ENCODE assay signal across 26 cellular contexts in the genomic region with DNA sequence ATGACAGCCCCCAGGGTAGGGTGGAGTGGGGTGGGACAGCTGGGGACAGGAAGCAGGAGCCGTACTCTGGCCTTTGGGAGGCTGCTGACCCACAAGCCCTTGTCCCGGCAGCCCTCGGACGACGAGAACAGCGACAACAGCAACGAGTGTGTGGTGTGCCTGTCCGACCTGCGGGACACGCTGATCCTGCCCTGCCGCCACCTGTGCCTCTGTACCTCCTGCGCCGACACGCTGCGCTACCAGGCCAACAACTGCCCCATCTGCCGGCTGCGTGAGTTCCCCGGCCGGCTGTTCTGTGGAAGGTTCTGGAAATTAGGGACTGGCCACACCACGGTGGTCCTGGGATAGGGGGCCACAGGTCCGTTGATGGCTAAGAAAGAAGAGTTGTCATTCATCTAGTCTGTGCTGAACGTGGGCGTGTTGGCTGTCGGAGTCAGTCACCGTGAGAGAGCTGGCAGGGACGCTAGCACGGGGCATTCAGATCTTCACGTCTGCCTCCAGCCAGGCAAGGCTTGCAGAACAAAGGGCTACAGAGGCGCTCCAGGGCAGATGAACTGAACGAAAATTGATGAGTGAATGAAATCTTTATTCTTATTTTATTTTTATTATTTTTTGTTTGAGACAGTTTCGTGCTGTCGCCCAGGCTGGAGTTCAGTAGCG. TPM values are rescaled to one million over a fixed set of nuclear protein-coding genes. Genes with fewer than 3 reads are reported as not detected.
A peak's percentile ranks its signal among the peaks of the same experiment; 100 is the strongest.
DNase-seq lines count a peak whose midpoint lies in the region; ATAC-seq and TF ChIP-seq lines count a peak whose summit lies in the region.
"Had no signal": no experiment of that assay in that cellular context is flagged by ENCODE, and none has a peak within 500 bp of the region (broad histone marks: within the 10 kb centered on the region; RNA-seq: fewer than 3 reads in every experiment).

No MANE protein-coding gene starts in this region.

- CTCF ChIA-PET in RWPE1 (lab: Yijun Ruan, JAX): no interaction called here

- no peak overlapping the region for H4K91ac ChIP-seq in trophoblast cell (ENCODE audit: low read depth, low read length)

- H4K8ac ChIP-seq in trophoblast cell (ENCODE audit: low read depth, low read length): no peak overlapping the region

- no peak for DNase-seq in GM23338 (ENCODE audit: low spot score)
- DNase-seq in RWPE1 (ENCODE audit: low spot score): no peak
- DNase-seq in endodermal cell: no peak
- no peak for DNase-seq in trophoblast cell
- DNase-seq in GM13977 (ENCODE audit: low spot score): no peak
- no peak for DNase-seq in NCI-H2227 treated with DMSO at 0.1 percent for 48 hours (lab: John Stamatoyannopoulos, UW)
- DNase-seq in NCI-H774 (lab: John Stamatoyannopoulos, UW): no peak
- DNase-seq: activated naive CD8-positive, alpha-beta T cell treated with anti-CD3 and anti-CD28 coated beads for 36 hours; DMS 273 treated with DMSO at 0.1 percent for 48 hours; effector CD4-positive, alpha-beta T cell; erythroblast; foreskin fibroblast; Kasumi-1; left lung; NCI-H1694; NCI-H2171 treated with DMSO at 0.1 percent for 48 hours; NCI-H526; sigmoid colon; stimulated activated CD4-positive, alpha-beta T cell treated with anti-CD3 and anti-CD28 coated beads, Interleukin-15, amount 100 ng/mL, for 24 hours; stomach; transverse colon had no signal

- H3K9me3 Mint-ChIP-seq in GM23338 (no peaks in the 10 kb centered on the region), endodermal cell (no peaks in the 10 kb centered on the region)
- H3K9me3 Mint-ChIP-seq: activated naive CD8-positive, alpha-beta T cell treated with anti-CD3 and anti-CD28 coated beads for 36 hours; natural killer cell treated with Interleukin-12 subunit alpha and Interleukin-12 subunit beta and Interleukin-15 and Interleukin-18, amount 100 ng/mL, for 72 hours had no signal

- peaks cover 12% of the 10 kb centered on the region; the same call in 1 of the 2 replicates for H3F3A ChIP-seq in GM23338 (replicated peaks; ENCODE audit: low read depth)

- H3K27me3 ChIP-seq in GM23338 (ENCODE audit: insufficient read depth): no peaks in the 10 kb centered on the region
- no peaks in the 10 kb centered on the region for H3K27me3 ChIP-seq in endodermal cell (ENCODE audit: control insufficient read depth, insufficient read depth, low read length, poor library complexity, severe bottlenecking)
- no peaks in the 10 kb centered on the region for H3K27me3 ChIP-seq in trophoblast cell (ENCODE audit: insufficient read depth, low read length)
- H3K27me3 ChIP-seq: hepatocyte, left lung, sigmoid colon, SJSA1, stomach, transverse colon had no signal

- no peak overlapping the region for H3K14ac ChIP-seq in trophoblast cell (ENCODE audit: low read length)

- H3K9ac ChIP-seq in endodermal cell (ENCODE audit: extremely low read depth, low read length, poor library complexity, severe bottlenecking) (no peak overlapping the region), trophoblast cell (ENCODE audit: low read length) (peak overlapping the region; percentile 25)
- H3K9ac ChIP-seq: parathyroid adenoma had no signal

- 0 out of 2 replicates have a peak overlapping the region, but pooled peaks have one; percentile 23 for H3K27ac Mint-ChIP-seq in GM23338
- no peak overlapping the region for H3K27ac Mint-ChIP-seq in endodermal cell
- H3K27ac Mint-ChIP-seq: activated naive CD8-positive, alpha-beta T cell treated with anti-CD3 and anti-CD28 coated beads for 36 hours; natural killer cell treated with Interleukin-12 subunit alpha and Interleukin-12 subunit beta and Interleukin-15 and Interleukin-18, amount 100 ng/mL, for 72 hours had no signal

- H3K4me1 ChIP-seq in GM23338 (ENCODE audit: insufficient read depth) (no peaks in the 10 kb centered on the region), endodermal cell (ENCODE audit: control insufficient read depth, insufficient read depth, low read length) (no peaks in the 10 kb centered on the region), trophoblast cell (ENCODE audit: control insufficient read depth in 1 of 2, insufficient read depth in 2 of 2, low read length in 2 of 2) (peaks cover 12 to 17% of the 10 kb centered on the region in 2 experiments)
- H3K4me1 ChIP-seq: parathyroid adenoma, sigmoid colon, SJSA1 had no signal

- in situ Hi-C loops in GM13977 (cut with MboI; ENCODE audit: low pct_unique_long_range_greater_than_20kb, low sequenced_read_pairs, unreplicated experiment): no loop called here

- H3K9me2 ChIP-seq in GM23338 (ENCODE audit: insufficient read depth): no peaks in the 10 kb centered on the region

- peaks cover 5% of the 10 kb centered on the region for H3K27me3 Mint-ChIP-seq in GM23338 (ENCODE audit: insufficient read depth, low read depth, poor library complexity)
- H3K27me3 Mint-ChIP-seq in endodermal cell (ENCODE audit: insufficient read depth): no peaks in the 10 kb centered on the region
- H3K27me3 Mint-ChIP-seq: activated naive CD8-positive, alpha-beta T cell treated with anti-CD3 and anti-CD28 coated beads for 36 hours; natural killer cell treated with Interleukin-12 subunit alpha and Interleukin-12 subunit beta and Interleukin-15 and Interleukin-18, amount 100 ng/mL, for 72 hours had no signal

- POLR2A ChIA-PET in RWPE1 (lab: Yijun Ruan, JAX; ENCODE audit: low non-redundant PET): no interaction called here

- no peak overlapping the region for H3K4me2 ChIP-seq in GM23338
- no peak overlapping the region for H3K4me2 ChIP-seq in trophoblast cell (ENCODE audit: low read length)
- H3K4me2 ChIP-seq: hepatocyte had no signal

- peak overlapping the region; percentile 30 for H3K18ac ChIP-seq in trophoblast cell (ENCODE audit: low read length)

- H3K79me2 ChIP-seq in GM23338 (replicated peaks; ENCODE audit: insufficient read depth): no peaks in the 10 kb centered on the region
- H3K79me2 ChIP-seq in trophoblast cell (ENCODE audit: control insufficient read depth, insufficient read depth, low read length, poor library complexity): no peaks in the 10 kb centered on the region

- ATAC-seq in GM23338 (no peak), GM21528 (IDR thresholded peaks at IDR 0.05; ENCODE audit: low FRiP score, unreplicated experiment) (no peak)
- ATAC-seq: left lung; natural killer cell treated with Interleukin-12 subunit alpha and Interleukin-12 subunit beta and Interleukin-15 and Interleukin-18, amount 100 ng/mL, for 72 hours had no signal

- H4K20me1 ChIP-seq in GM23338 (replicated peaks; ENCODE audit: insufficient read depth): no peaks in the 10 kb centered on the region; the same call in 1 of the 2 replicates

- H2BK12ac ChIP-seq in trophoblast cell (ENCODE audit: low read length): no peak overlapping the region

- H2AFZ ChIP-seq in GM23338: no peak overlapping the region
- no peak overlapping the region for H2AFZ ChIP-seq in trophoblast cell (ENCODE audit: insufficient read depth, low read length, poor library complexity)
- H2AFZ ChIP-seq: hepatocyte, parathyroid adenoma had no signal

- H3K4ac ChIP-seq in trophoblast cell (ENCODE audit: low read depth, low read length): no peak overlapping the region

- peak overlapping the region; percentile 29 for H4K12ac ChIP-seq in trophoblast cell (ENCODE audit: low read depth, low read length)

- no peak overlapping the region for H2BK5ac ChIP-seq in trophoblast cell (ENCODE audit: low read depth, low read length, poor library complexity)

- H3K27ac ChIP-seq in GM23338 (ENCODE audit: low read depth) (0 out of 2 replicates have a peak overlapping the region, but pooled peaks have one; percentile 32), RWPE1 (peak overlapping the region; percentile 99), endodermal cell (ENCODE audit: low read depth, low read length) (peak overlapping the region; percentile 66), trophoblast cell (ENCODE audit: low read depth, low read length) (no peak overlapping the region)
- H3K27ac ChIP-seq: hepatocyte, left lung, parathyroid adenoma, sigmoid colon, SJSA1, stomach, transverse colon had no signal

- peak overlapping the region; percentile 50 for H2BK120ac ChIP-seq in trophoblast cell (ENCODE audit: insufficient read depth, low read length, poor library complexity)

- H3K9me3 ChIP-seq in endodermal cell (ENCODE audit: control insufficient read depth, low read length): no peaks in the 10 kb centered on the region
- H3K9me3 ChIP-seq in trophoblast cell (ENCODE audit: insufficient read depth, low read depth, low read length): no peaks in the 10 kb centered on the region
- H3K9me3 ChIP-seq: left lung, sigmoid colon, SJSA1, stomach, transverse colon had no signal

- H3K79me1 ChIP-seq in trophoblast cell (ENCODE audit: low read length): peaks cover 14% of the 10 kb centered on the region

- H3K36me3 ChIP-seq in GM23338 (ENCODE audit: insufficient read depth): peaks cover 5% of the 10 kb centered on the region
- peaks cover 50% of the 10 kb centered on the region for H3K36me3 ChIP-seq in endodermal cell (ENCODE audit: control insufficient read depth, insufficient read depth, low read length)
- peaks cover 30 to 46% of the 10 kb centered on the region in 2 experiments for H3K36me3 ChIP-seq in trophoblast cell (ENCODE audit: control insufficient read depth in 1 of 2, insufficient read depth in 2 of 2, low read length in 2 of 2)

- H3K23ac ChIP-seq in trophoblast cell (ENCODE audit: low read length): no peak overlapping the region

- H3K4me3 ChIP-seq in GM23338 (no peak overlapping the region), endodermal cell (ENCODE audit: low read length) (no peak overlapping the region), trophoblast cell (ENCODE audit: low read depth, low read length) (no peak overlapping the region)
- H3K4me3 ChIP-seq: hepatocyte, left lung, sigmoid colon, SJSA1, stomach, transverse colon had no signal

- TF ChIP-seq CTCF in GM23338 (conservative IDR thresholded peaks at IDR 0.05; ENCODE audit: low read depth in 2 of 2) (no peak), RWPE1 (conservative IDR thresholded peaks at IDR 0.05; ENCODE audit: low read depth) (no peak), endodermal cell (conservative IDR thresholded peaks at IDR 0.05) (no peak), GM13977 (IDR thresholded peaks at IDR 0.05; ENCODE audit: extremely low read depth, insufficient read depth, missing control alignments) (no peak)

- 94% methylated on average over 21 to 31 of the region's 33 CpGs for WGBS in endodermal cell (ENCODE audit: insufficient coverage in 1 of 2, insufficient read length in 1 of 2), 2 experiments
- no CpG with 5 or more reads among the region's 33 CpGs for WGBS in trophoblast cell (ENCODE audit: extremely low coverage, insufficient coverage, insufficient read length)

- H2AK5ac ChIP-seq in trophoblast cell (ENCODE audit: low read length): peak overlapping the region; percentile 79

- H3K36me3 Mint-ChIP-seq in GM23338 (ENCODE audit: low read depth): peaks cover 15% of the 10 kb centered on the region
- H3K36me3 Mint-ChIP-seq in endodermal cell (ENCODE audit: low read depth): peaks cover 42% of the 10 kb centered on the region
- H3K36me3 Mint-ChIP-seq: natural killer cell treated with Interleukin-12 subunit alpha and Interleukin-12 subunit beta and Interleukin-15 and Interleukin-18, amount 100 ng/mL, for 72 hours had no signal

- H3K4me3 Mint-ChIP-seq in GM23338 (no peak overlapping the region), endodermal cell (no peak overlapping the region)
- H3K4me3 Mint-ChIP-seq: activated naive CD8-positive, alpha-beta T cell treated with anti-CD3 and anti-CD28 coated beads for 36 hours; natural killer cell treated with Interleukin-12 subunit alpha and Interleukin-12 subunit beta and Interleukin-15 and Interleukin-18, amount 100 ng/mL, for 72 hours had no signal

- peaks cover 12% of the 10 kb centered on the region for H3K4me1 Mint-ChIP-seq in GM23338
- H3K4me1 Mint-ChIP-seq in endodermal cell: no peaks in the 10 kb centered on the region

RNA-seq across cellular contexts. Expression of a gene that starts 19.8 kb away (rescaled TPM):
- 65.1 and 80.4 TPM in 2 replicates for total RNA-seq in GM23338 (2014; rRNA removed; shearing (Covaris generic))
- polyA plus RNA-seq in GM23338 (2016; fragmentation: Nextera tagmentation; extraction: Ambion mirVana): 37.1 and 39.0 TPM in 2 replicates
- total RNA-seq in endodermal cell: 10 to 100 TPM; 38.6 to 40.7 TPM
- polyA plus RNA-seq in endodermal cell (2013, experiment 1 of 2): 36.4 TPM
- polyA plus RNA-seq in endodermal cell (2013, experiment 2 of 2): 33.5 TPM
- 21.1 and 21.4 TPM in 2 replicates for polyA plus RNA-seq in trophoblast cell (2013)

RNA-seq across cellular contexts. Expression of a gene that starts 48.9 kb away (rescaled TPM):
- 54.6 and 71.8 TPM in 2 replicates for total RNA-seq in GM23338 (2014; rRNA removed; shearing (Covaris generic))
- polyA plus RNA-seq in GM23338 (2016; fragmentation: Nextera tagmentation; extraction: Ambion mirVana): 10.5 and 13.1 TPM in 2 replicates
- total RNA-seq in endodermal cell: 10 to 100 TPM; 66.9 to 71.4 TPM
- polyA plus RNA-seq in endodermal cell (2013, experiment 1 of 2): 52.3 TPM
- polyA plus RNA-seq in endodermal cell (2013, experiment 2 of 2): 45.0 TPM
- 52.1 and 52.4 TPM in 2 replicates for polyA plus RNA-seq in trophoblast cell (2013)

RNA-seq across cellular contexts. Expression of a gene that starts 58.8 kb away (rescaled TPM):
- total RNA-seq in GM23338 (2014; rRNA removed; shearing (Covaris generic)): 32.2 and 32.8 TPM in 2 replicates
- 20.7 and 23.9 TPM in 2 replicates for polyA plus RNA-seq in GM23338 (2016; fragmentation: Nextera tagmentation; extraction: Ambion mirVana)
- 10 to 100 TPM; 46.8 to 49.6 TPM for total RNA-seq in endodermal cell
- 28.8 TPM for polyA plus RNA-seq in endodermal cell (2013, experiment 1 of 2)
- 24.7 TPM for polyA plus RNA-seq in endodermal cell (2013, experiment 2 of 2)
- 52.8 and 57.6 TPM in 2 replicates for polyA plus RNA-seq in trophoblast cell (2013)
